ENCODE assay signal across 8 cellular contexts in genomic region chr11:118435893-118436624, GRCh38. TPM values are rescaled to one million over a fixed set of nuclear protein-coding genes. Genes with fewer than 3 reads are reported as not detected.
DNase-seq lines count a peak whose midpoint lies in the region; FAIRE-seq and TF ChIP-seq lines count a peak whose summit lies in the region.

TSS of gene KMT2A (plus strand) at chr11:118436492. CDS start at chr11:118436513, 21 bp downstream.

- no peaks in the 10 kb centered on the region for H3K36me3 ChIP-seq in neutrophil

- peaks cover 39 to 45% of the 10 kb centered on the region in 2 experiments for H3K4me1 ChIP-seq in neutrophil (ENCODE audit: control insufficient read depth in 1 of 2, insufficient read depth in 1 of 2, low read depth in 1 of 2, low read length in 1 of 2)

- H3K4me3 ChIP-seq in HFF-Myc (replicated peaks; ENCODE audit: low read depth, low read length) = peak within 1 kb of the TSS; percentile 92
- peak within 1 kb of the TSS; percentile 86 to 87 for H3K4me3 ChIP-seq in neutrophil (ENCODE audit: low read depth in 1 of 2, low read length in 1 of 2)

- peaks cover 25% of the 10 kb centered on the region for H3K27me3 ChIP-seq in neutrophil

- TF ChIP-seq CTCF in HFF-Myc (IDR thresholded peaks at IDR 0.05; ENCODE audit: low read depth, low read length, missing control alignments) (no peak), neutrophil (IDR thresholded peaks at IDR 0.05) (peak; percentile 28), subcutaneous adipose tissue (IDR thresholded peaks at IDR 0.05; ENCODE audit: low read depth) (no peak)

- in situ Hi-C loops in SK-MEL-5 (cut with HindIII; ENCODE audit: low pct_unique_long_range_greater_than_20kb, low sequenced_read_pairs) = no loop called here

- FAIRE-seq in G401.6 (lab: Jason Lieb, UNC) (peak; percentile 25), frontal cortex (lab: Jason Lieb, UNC) (no peak)

- peak within 1 kb of the TSS; percentile 73 for H3K27ac ChIP-seq in neutrophil

- DNase-seq in HFF-Myc (ENCODE audit: extremely low read depth, low read depth) (peak; percentile 78), NAMALWA (ENCODE audit: low spot score) (peak; percentile 90), SK-MEL-5 (ENCODE audit: low read depth, low spot score) (peak; percentile 92), frontal cortex (ENCODE audit: low spot score in 2 of 2) (peak; percentile 94 to 96)
- DNase-seq in activated naive CD4-positive, alpha-beta T cell treated with Interleukin-2 at 50 U/mL for 16 hours = peak; percentile 91

- no peaks in the 10 kb centered on the region for H3K9me3 ChIP-seq in neutrophil

RNA-seq across cellular contexts. Expression of gene KMT2A, which starts in this region (rescaled TPM):
- total RNA-seq in SK-MEL-5 (2014; rRNA removed; shearing (Covaris generic)) = 10.6 and 11.0 TPM in 2 replicates
- 12.6 and 23.0 TPM in 2 replicates for polyA plus RNA-seq in SK-MEL-5 (2015; cell fraction: cytosol; rRNA removed)
- 36.8 and 45.4 TPM in 2 replicates for polyA plus RNA-seq in SK-MEL-5 (2015; cell fraction: nucleus; rRNA removed)
- total RNA-seq in frontal cortex (35.9 TPM), subcutaneous adipose tissue (10 to 100 TPM; 62.2 to 81.0 (median 69.8) TPM)

Comparison
In these comparisons a context has a peak if more than half of its experiments do, and no peak if none do; other contexts are left out.
1. Peak in every context shown above with its lines: DNase-seq, H3K4me3 ChIP-seq and H3K27ac ChIP-seq.